22 cellular contexts compared by ENCODE assay signal in the genomic region with DNA sequence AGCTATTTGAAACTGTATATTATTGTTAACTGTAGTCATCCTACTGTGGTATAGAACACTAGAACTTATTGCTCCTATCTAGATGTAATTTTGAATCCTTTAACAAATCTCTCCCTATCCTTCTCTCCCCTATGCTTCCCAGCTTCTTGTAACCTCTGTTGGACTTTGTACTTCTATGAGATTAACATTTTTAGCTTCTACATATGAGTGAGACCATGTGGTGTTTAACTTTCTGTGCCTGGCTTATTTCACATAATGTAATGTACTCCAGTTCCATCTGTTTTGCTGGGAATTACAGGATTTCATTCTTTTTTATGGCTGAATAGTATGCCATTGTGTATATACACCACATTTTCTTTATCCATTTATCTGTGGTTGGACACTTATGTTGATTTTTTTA.
"Had no signal": no experiment of that assay in that cellular context is flagged by ENCODE, and none has a peak within 500 bp of the region (broad histone marks: within the 10 kb centered on the region; RNA-seq: fewer than 3 reads in every experiment).

No MANE protein-coding gene starts in this region.

- H3K4me1 ChIP-seq: ascending aorta, breast epithelium, SJCRH30 had no signal

- DNase-seq: activated CD4-positive, alpha-beta T cell treated with anti-CD3 and anti-CD28 coated beads, Interleukin-2, amount 10 ng/mL, durations not matched to agents 24 days and 14 days; activated CD4-positive, alpha-beta T cell treated with anti-CD3 and anti-CD28 coated beads, Interleukin-2, amount 50 U/mL, for 4 hours; activated CD8-positive, alpha-beta T cell treated with anti-CD3 and anti-CD28 coated beads for 36 hours; activated gamma-delta T cell; activated naive CD4-positive, alpha-beta T cell treated with Interleukin-2 at 50 U/mL for 16 hours; activated naive CD8-positive, alpha-beta T cell treated with anti-CD3 and anti-CD28 coated beads, Interleukin-2, amount 10 ng/mL, durations not matched to agents 7 days and 5 days; activated T-cell treated with anti-CD3 and anti-CD28 coated beads, Interleukin-2, amount 50 U/mL, for 1 hour; activated T-cell treated with anti-CD3 and anti-CD28 coated beads, Interleukin-2, amount 50 U/mL, for 72 hours; amygdala; NCI-H1105; NCI-H1417 treated with DMSO at 0.1 percent for 48 hours; NCI-H1930; NCI-H2081 treated with DMSO at 0.1 percent for 48 hours; NCI-H510A; NCI-H526; NCI-H748 treated with DMSO at 0.1 percent for 48 hours; SHP77; SJCRH30 had no signal

- ATAC-seq: activated CD8-positive, alpha-beta T cell treated with anti-CD3 and anti-CD28 coated beads for 36 hours; activated T-cell treated with anti-CD3 and anti-CD28 coated beads, Interleukin-2, amount 50 U/mL, for 72 hours; Panc1 had no signal

- H3K4me3 ChIP-seq: ascending aorta, breast epithelium, SJCRH30, SK-N-MC had no signal

- H3K27ac ChIP-seq: ascending aorta, breast epithelium, SJCRH30, SK-N-MC had no signal

- H3K36me3 ChIP-seq: ascending aorta, breast epithelium, SJCRH30 had no signal

- H3K27me3 ChIP-seq: ascending aorta, breast epithelium, SJCRH30 had no signal

- H3K9me3 ChIP-seq: ascending aorta, breast epithelium, SJCRH30 had no signal
